In genomic region chr19:48510421-48511268, GRCh38 we compare ENCODE assay signal across 8 cellular contexts. TPM values are rescaled to one million over a fixed set of nuclear protein-coding genes. Genes with fewer than 3 reads are reported as not detected.
DNase-seq lines count a peak whose midpoint lies in the region; ATAC-seq and TF ChIP-seq lines count a peak whose summit lies in the region.

No MANE protein-coding gene starts in this region.

- no peaks in the 10 kb centered on the region for H3K27me3 ChIP-seq in HCT116 (ENCODE audit: insufficient read depth, low read length)
- H3K27me3 ChIP-seq in neuronal stem cell (ENCODE audit: control insufficient read depth in 3 of 3, insufficient read depth in 3 of 3, low read depth in 1 of 3, low read length in 3 of 3) = peaks cover 0 to 18% (median 15%) of the 10 kb centered on the region in 3 experiments
- H3K27me3 ChIP-seq in testis = no peaks in the 10 kb centered on the region

- H3K4me1 ChIP-seq in HCT116 (ENCODE audit: control insufficient read depth in 1 of 2, insufficient read depth in 2 of 2, low read length in 2 of 2) (peaks cover 0 to 19% of the 10 kb centered on the region in 2 experiments; a peak in 2 of 4 replicates), neuronal stem cell (ENCODE audit: control insufficient read depth in 2 of 2, insufficient read depth in 1 of 2, low read depth in 1 of 2, low read length in 2 of 2) (peaks cover 4 to 10% of the 10 kb centered on the region in 2 donors), testis (peaks cover 8% of the 10 kb centered on the region)

- ATAC-seq in HCT116 = peak; percentile 40
- ATAC-seq in HG02623 (IDR thresholded peaks at IDR 0.05; ENCODE audit: unreplicated experiment) = no peak

- DNase-seq in ACHN (peak; percentile 42), HCT116 (ENCODE audit: low read depth, low spot score) (no peak), RKO (ENCODE audit: low spot score) (peak; percentile 60), foreskin melanocyte (peak; percentile 57), neuronal stem cell (ENCODE audit: low spot score) (no peak), testis (peak; percentile 88)
- peak; percentile 92 for DNase-seq in activated effector memory CD4-positive, alpha-beta T cell treated with anti-CD3 and anti-CD28 coated beads, Interleukin-2, amount 50 U/mL, for 16 hours

- TF ChIP-seq POLR2A in HCT116 (IDR thresholded peaks at IDR 0.05; ENCODE audit: borderline replicate concordance, extremely low read depth, insufficient read depth, insufficient read length) (no peak), testis (IDR thresholded peaks at IDR 0.05) (no peak)

- H3K79me2 ChIP-seq in HCT116 (ENCODE audit: insufficient read depth, low read length) = no peaks in the 10 kb centered on the region

- H2AK5ac ChIP-seq in neuronal stem cell (ENCODE audit: low read depth, low read length) = peak overlapping the region; percentile 64

- no peak overlapping the region for H3K9ac ChIP-seq in HCT116 (ENCODE audit: low read length)
- H3K9ac ChIP-seq in neuronal stem cell (ENCODE audit: low read depth, low read length, poor library complexity) = no peak overlapping the region

- H3K18ac ChIP-seq in neuronal stem cell (ENCODE audit: low read length) = peak overlapping the region; percentile 93

- no peaks in the 10 kb centered on the region for H4K20me1 ChIP-seq in HCT116 (ENCODE audit: insufficient read depth)

- peak overlapping the region; percentile 44 for H3K23ac ChIP-seq in neuronal stem cell (ENCODE audit: low read depth, low read length, poor library complexity)

- in situ Hi-C loops in ACHN (cut with HindIII; ENCODE audit: low pct_ligation_motif_present, low pct_unique_long_range_greater_than_20kb, low sequenced_read_pairs) = no loop called here

- H2AFZ ChIP-seq in HCT116 (ENCODE audit: low read depth, low read length, poor library complexity, severe bottlenecking) (no peak overlapping the region), neuronal stem cell (ENCODE audit: low read length) (peak overlapping the region; percentile 76)

- BruUV-seq in HCT116 (replicated peaks; lab: Mats Ljungman, UMichigan) = no TSS peak

- no peak overlapping the region for H2BK120ac ChIP-seq in neuronal stem cell (ENCODE audit: low read depth, low read length)

- no peak overlapping the region for H2BK12ac ChIP-seq in neuronal stem cell (ENCODE audit: low read length)

- H3K9me2 ChIP-seq in HCT116 (ENCODE audit: insufficient read depth) = no peaks in the 10 kb centered on the region

- CTCF ChIA-PET in HCT116 (lab: Charles Lee) = interaction anchor here (6.6 kb wide), 1 partner anchor 75 kb away, joined by 276 read pairs; no protein-coding TSS in a partner anchor

- H3K14ac ChIP-seq in neuronal stem cell (ENCODE audit: low read length) = no peak overlapping the region

- H3K79me1 ChIP-seq in neuronal stem cell (ENCODE audit: low read depth, low read length) = peaks cover 1% of the 10 kb centered on the region

- no peak overlapping the region for H3K27ac ChIP-seq in HCT116 (ENCODE audit: low read depth, low read length)
- no peak overlapping the region for H3K27ac ChIP-seq in neuronal stem cell (replicated peaks; ENCODE audit: low read length)
- H3K27ac ChIP-seq in testis = no peak overlapping the region

- POLR2A ChIA-PET in HCT116 (lab: Charles Lee) = interaction anchor here (0.6 kb wide), 1 partner anchor 8 kb away, joined by 3 read pairs; no protein-coding TSS in a partner anchor

- H3K9me3 ChIP-seq in HCT116 (ENCODE audit: control insufficient read depth in 1 of 2, insufficient read depth in 1 of 2, low read depth in 1 of 2, low read length in 2 of 2) (no peaks in the 10 kb centered on the region), neuronal stem cell (replicated peaks in 1 of 2; ENCODE audit: control insufficient read depth in 2 of 2, insufficient read depth in 1 of 2, low read depth in 1 of 2, low read length in 2 of 2) (no peaks in the 10 kb centered on the region), testis (no peaks in the 10 kb centered on the region)

- H3K36me3 ChIP-seq in HCT116 (ENCODE audit: control insufficient read depth in 1 of 2, insufficient read depth in 2 of 2, low read length in 2 of 2) (no peaks in the 10 kb centered on the region), neuronal stem cell (replicated peaks in 1 of 2; ENCODE audit: control insufficient read depth in 2 of 2, insufficient read depth in 2 of 2, low read length in 2 of 2) (no peaks in the 10 kb centered on the region), testis (ENCODE audit: low read depth, missing control alignments) (no peaks in the 10 kb centered on the region)

- no peak for TF ChIP-seq CTCF in HCT116 (IDR thresholded peaks at IDR 0.05 in 2 of 3, conservative IDR thresholded peaks at IDR 0.05 in 1 of 3; ENCODE audit: borderline replicate concordance in 1 of 3, insufficient read depth in 1 of 3, low read depth in 2 of 3, low read length in 2 of 3)
- no peak for TF ChIP-seq CTCF in testis (IDR thresholded peaks at IDR 0.05)

- H4K8ac ChIP-seq in neuronal stem cell (ENCODE audit: low read depth, low read length) = no peak overlapping the region

- no CpG with 5 or more reads among the region's 24 CpGs for WGBS in neuronal stem cell (ENCODE audit: extremely low coverage in 2 of 2, insufficient read length in 2 of 2, insufficient replicate concordance in 1 of 2), 2 donors
- WGBS in testis, 2 donors = 7 to 9% methylated on average over 21 to 24 of the region's 24 CpGs

- H3K4me2 ChIP-seq in HCT116 (ENCODE audit: low read length) (no peak overlapping the region), neuronal stem cell (ENCODE audit: insufficient read depth, low read length, poor library complexity, severe bottlenecking) (peak overlapping the region; percentile 84)

- H3K4ac ChIP-seq in neuronal stem cell (ENCODE audit: low read length) = no peak overlapping the region

- no peak for TF ChIP-seq RAD21 in HCT116 (IDR thresholded peaks at IDR 0.05; ENCODE audit: low read depth)

- peak overlapping the region; percentile 71 for H2BK15ac ChIP-seq in neuronal stem cell (ENCODE audit: low read length)

- H2BK5ac ChIP-seq in neuronal stem cell (ENCODE audit: low read length) = peak overlapping the region; percentile 85

- H3K4me3 ChIP-seq in HCT116 (replicated peaks in 1 of 2; ENCODE audit: low read depth in 1 of 2, low read length in 2 of 2) = no peak overlapping the region
- peak overlapping the region; percentile 26 to 77 for H3K4me3 ChIP-seq in neuronal stem cell (ENCODE audit: low read length in 2 of 2)
- H3K4me3 ChIP-seq in testis = peak overlapping the region in 1 of 2 donors; percentile 26

- H4K91ac ChIP-seq in neuronal stem cell (ENCODE audit: low read depth, low read length, poor library complexity) = no peak overlapping the region

- intact Hi-C loops in HCT116 (cut with micrococcal nuclease) = no loop called here
- intact Hi-C loops in testis (cut with DNase I; ENCODE audit: low total_unique reads) = no loop called here

- RAD21 ChIA-PET in HCT116 (lab: Charles Lee; ENCODE audit: low non-redundant PET in 1 of 2, low total read pairs in 2 of 2, uncharacterized antibody in 2 of 2, unreplicated experiment in 2 of 2) = no interaction called here

TF ChIP-seq in HCT116, 20 proteins besides CTCF, POLR2A, EP300 and RAD21:
- TF ChIP-seq CBX3 (IDR thresholded peaks at IDR 0.05; ENCODE audit: low read depth) (no peak), ZBTB33 (IDR thresholded peaks at IDR 0.05; ENCODE audit: extremely low read depth, insufficient replicate concordance, low read length) (no peak), EZH2phosphoT487 (IDR thresholded peaks at IDR 0.05; ENCODE audit: borderline replicate concordance) (no peak), EGR1 (IDR thresholded peaks at IDR 0.05; ENCODE audit: low read depth) (no peak), ATF3 (IDR thresholded peaks at IDR 0.05) (no peak), CEBPB (IDR thresholded peaks at IDR 0.05; ENCODE audit: low read depth) (no peak), SRF (IDR thresholded peaks at IDR 0.05; ENCODE audit: low read depth) (no peak)

RNA-seq across cellular contexts. Expression of gene LMTK3, which starts 1.0 kb away (rescaled TPM):
- total RNA-seq in HCT116 (2021; ENCODE audit: unreplicated experiment) (19.9 TPM), testis (1 to 10 TPM in 1 of 2 donors, under 1 TPM in 1; 0.62 to 1.7 TPM)
- 8.9 and 12.1 TPM in 2 replicates for polyA plus RNA-seq in HCT116 (2012)
- 7.9 TPM for polyA plus RNA-seq in neuronal stem cell (2013, experiment 1 of 2)
- polyA plus RNA-seq in neuronal stem cell (2013, experiment 2 of 2) = 7.5 TPM
- polyA plus RNA-seq in testis (ENCODE audit: insufficient read depth, low read depth, low replicate concordance) = 0.96 TPM

RNA-seq across cellular contexts. Expression of gene SULT2B1, which starts 41.3 kb away (rescaled TPM):
- 4.8 TPM for total RNA-seq in HCT116 (2021; ENCODE audit: unreplicated experiment)
- polyA plus RNA-seq in HCT116 (2012) = 7.1 and 8.1 TPM in 2 replicates
- polyA plus RNA-seq in neuronal stem cell (2013, experiment 1 of 2) = 0.13 TPM
- polyA plus RNA-seq in neuronal stem cell (2013, experiment 2 of 2) = 0.18 TPM
- total RNA-seq in testis = 1 to 10 TPM; 1.1 to 1.4 TPM
- polyA plus RNA-seq in testis (ENCODE audit: insufficient read depth, low read depth, low replicate concordance) = 1.0 TPM

RNA-seq across cellular contexts. Expression of gene CYTH2, which starts 41.5 kb away (rescaled TPM):
- total RNA-seq in HCT116 (2021; ENCODE audit: unreplicated experiment) (75.3 TPM), testis (100 to 1,000 TPM in 1 of 2 donors, 10 to 100 TPM in 1; 92.7 to 123 TPM)
- polyA plus RNA-seq in HCT116 (2012) = 49.9 and 58.4 TPM in 2 replicates
- 67.8 TPM for polyA plus RNA-seq in neuronal stem cell (2013, experiment 1 of 2)
- 64.1 TPM for polyA plus RNA-seq in neuronal stem cell (2013, experiment 2 of 2)
- polyA plus RNA-seq in testis (ENCODE audit: insufficient read depth, low read depth, low replicate concordance) = 132 TPM

RNA-seq across cellular contexts. Expression of gene KCNJ14, which starts 55.3 kb away (rescaled TPM):
- 2.5 TPM for total RNA-seq in HCT116 (2021; ENCODE audit: unreplicated experiment)
- polyA plus RNA-seq in HCT116 (2012) = 1.1 and 1.6 TPM in 2 replicates
- 0.52 TPM for polyA plus RNA-seq in neuronal stem cell (2013, experiment 1 of 2)
- polyA plus RNA-seq in neuronal stem cell (2013, experiment 2 of 2) = 0.69 TPM
- total RNA-seq in testis = 1 to 10 TPM; 1.6 to 2.2 TPM
- polyA plus RNA-seq in testis (ENCODE audit: insufficient read depth, low read depth, low replicate concordance) = 0.66 TPM

Comparison
In these comparisons a context has a peak if more than half of its experiments do, and no peak if none do; other contexts are left out.
1. DNase-seq: peak in ACHN (single experiment), RKO (single experiment), activated effector memory CD4-positive, alpha-beta T cell treated with anti-CD3 and anti-CD28 coated beads, Interleukin-2, amount 50 U/mL, for 16 hours (single experiment), foreskin melanocyte (single experiment) and testis (single experiment); none in HCT116 (single experiment) and neuronal stem cell (single experiment).
2. H3K4me3 ChIP-seq: peak in neuronal stem cell (2 of 2); none in HCT116 (0 of 2).